Comparison of ENCODE assay signal across 15 cellular contexts in genomic region chr9:129479217-129480011, GRCh38.
DNase-seq lines count a peak whose midpoint lies in the region; ATAC-seq, FAIRE-seq and TF ChIP-seq lines count a peak whose summit lies in the region.
"Had no signal": no experiment of that assay in that cellular context is flagged by ENCODE, and none has a peak within 500 bp of the region (broad histone marks: within the 10 kb centered on the region; RNA-seq: fewer than 3 reads in every experiment).

No MANE protein-coding gene starts in this region.

- no peaks in the 10 kb centered on the region for H3K79me2 ChIP-seq in HepG2 (ENCODE audit: insufficient read depth, low read length)

- no TSS peak for BruUV-seq in HepG2 (replicated peaks; lab: Mats Ljungman, UMichigan)

- peak overlapping the region; percentile 34 for H3K9ac ChIP-seq in HepG2 (ENCODE audit: insufficient read depth, low read depth, low read length)

- H3K27me3 ChIP-seq in HepG2 (ENCODE audit: control insufficient read depth in 1 of 2, insufficient read depth in 2 of 2, low read length in 2 of 2) (no peaks in the 10 kb centered on the region), right lobe of liver (no peaks in the 10 kb centered on the region), esophagus squamous epithelium (no peaks in the 10 kb centered on the region), ovary (no peaks in the 10 kb centered on the region), BE2C (no peaks in the 10 kb centered on the region)
- H3K27me3 ChIP-seq: body of pancreas had no signal

- no peak overlapping the region for H3K27ac ChIP-seq in HepG2 (ENCODE audit: extremely low read length, insufficient read depth, low read length)
- H3K27ac ChIP-seq in right lobe of liver: no peak overlapping the region
- peak overlapping the region in 3 of 4 donors; percentile 97 to 100 (median 98) for H3K27ac ChIP-seq in esophagus squamous epithelium
- peak overlapping the region; percentile 92 to 100 for H3K27ac ChIP-seq in ovary

- H3K36me3 ChIP-seq in HepG2 (replicated peaks in 1 of 2; ENCODE audit: control insufficient read depth in 1 of 2, insufficient read depth in 2 of 2, low read length in 2 of 2) (no peaks in the 10 kb centered on the region), right lobe of liver (no peaks in the 10 kb centered on the region), esophagus squamous epithelium (no peaks in the 10 kb centered on the region), ovary (no peaks in the 10 kb centered on the region), BE2C (no peaks in the 10 kb centered on the region)

- H3K4me2 ChIP-seq in HepG2 (ENCODE audit: low read depth, low read length): peak overlapping the region; percentile 63

- in situ Hi-C loops in HepG2 (cut with HindIII; ENCODE audit: extremely low pct_ligation_motif_present, low pct_unique_long_range_greater_than_20kb): loop anchor here (10.0 kb wide), 1 partner anchor 305 kb away; the partner anchor contains the start of gene IER5L

- TF ChIP-seq CTCF in HepG2 (CRISPR knock-in tag; IDR thresholded peaks at IDR 0.05) (no peak), right lobe of liver (IDR thresholded peaks at IDR 0.05) (no peak), esophagus squamous epithelium (IDR thresholded peaks at IDR 0.05) (no peak), ovary (IDR thresholded peaks at IDR 0.05) (no peak), BE2C (IDR thresholded peaks at IDR 0.05; ENCODE audit: low read depth, low read length) (no peak)

- no peak for TF ChIP-seq EP300 in HepG2 (IDR thresholded peaks at IDR 0.05; ENCODE audit: low read depth in 2 of 2, low read length in 2 of 2)
- no peak for TF ChIP-seq EP300 in HepG2 (CRISPR knock-in tag; IDR thresholded peaks at IDR 0.05; ENCODE audit: borderline replicate concordance)
- no peak for TF ChIP-seq EP300 in ovary (IDR thresholded peaks at IDR 0.05)

- no peak for TF ChIP-seq RAD21 in HepG2 (CRISPR knock-in tag; IDR thresholded peaks at IDR 0.05)

- H3K4me1 ChIP-seq in HepG2 (ENCODE audit: insufficient read depth, low read length): peaks cover 71% of the 10 kb centered on the region
- peaks cover 0 to 21% (median 13%) of the 10 kb centered on the region in 4 donors for H3K4me1 ChIP-seq in right lobe of liver
- H3K4me1 ChIP-seq in esophagus squamous epithelium: peaks cover 25 to 64% (median 38%) of the 10 kb centered on the region in 3 donors
- peaks cover 30% of the 10 kb centered on the region for H3K4me1 ChIP-seq in ovary (ENCODE audit: insufficient read depth)
- peaks cover 34% of the 10 kb centered on the region for H3K4me1 ChIP-seq in BE2C

- intact Hi-C loops in HepG2 (cut with micrococcal nuclease; ENCODE audit: unreplicated experiment) (loop anchor here (5.0 to 10.0 kb wide), 3 partner anchors 72 to 305 kb away; partner anchors contain the start of gene IER5L), right lobe of liver (cut with DNase I) (loop anchor here (10.0 kb wide), 2 partner anchors 145 to 305 kb away; partner anchors contain the start of gene IER5L (in 1 of the 2)), esophagus squamous epithelium (cut with DNase I) (loop anchor here (10.0 kb wide), 1 partner anchor 335 kb away; no protein-coding TSS in a partner anchor), ovary (cut with DNase I) (loop anchor here (5.0 to 10.0 kb wide), 8 partner anchors 65 to 335 kb away; partner anchors contain the start of gene IER5L (in 2 of the 4))

- H3K9me3 ChIP-seq in HepG2 (ENCODE audit: low read length) (no peaks in the 10 kb centered on the region; the same call in 1 of the 2 replicates), right lobe of liver (no peaks in the 10 kb centered on the region), esophagus squamous epithelium (peaks cover 0 to 5% (median 0%) of the 10 kb centered on the region in 3 donors), ovary (no peaks in the 10 kb centered on the region), BE2C (no peaks in the 10 kb centered on the region)
- H3K9me3 ChIP-seq: body of pancreas had no signal

- H2AFZ ChIP-seq in HepG2 (ENCODE audit: low read length): no peak overlapping the region

- H3K4me3 ChIP-seq in HepG2 (replicated peaks in 1 of 3; ENCODE audit: insufficient read depth in 1 of 3, low read depth in 2 of 3, low read length in 3 of 3) (peak overlapping the region in 1 of 3 experiments; percentile 41; a peak in 2 of 6 replicates), right lobe of liver (no peak overlapping the region), esophagus squamous epithelium (no peak overlapping the region), ovary (no peak overlapping the region), BE2C (ENCODE audit: low read depth, low read length) (no peak overlapping the region)
- H3K4me3 ChIP-seq: body of pancreas, skin epidermis had no signal

- DNase-seq in HepG2 (ENCODE audit: low spot score): peak; percentile 49
- no peak for DNase-seq in right lobe of liver
- no peak for DNase-seq in esophagus squamous epithelium (lab: John Stamatoyannopoulos, UW)
- no peak for DNase-seq in ovary
- DNase-seq in occipital lobe (lab: John Stamatoyannopoulos, UW): no peak
- DNase-seq in BE2C: no peak
- DNase-seq in CD1c-positive myeloid dendritic cell (ENCODE audit: extremely low spot score): no peak
- DNase-seq: activated CD4-positive, alpha-beta T cell treated with anti-CD3 and anti-CD28 coated beads for 48 hours; KG1; NCI-H2081 treated with DMSO at 0.1 percent for 48 hours; T-helper 1 cell had no signal

- CTCF ChIA-PET in HepG2 (lab: Yijun Ruan, JAX; ENCODE audit: low intra/inter-chr PET ratio, low total read pairs): no interaction called here

- peak; percentile 72 for ATAC-seq in HepG2
- no peak for ATAC-seq in right lobe of liver
- ATAC-seq in GM19395 (IDR thresholded peaks at IDR 0.05; ENCODE audit: unreplicated experiment): no peak
- ATAC-seq: body of pancreas had no signal

- 27% methylated on average over 14 of the region's 19 CpGs for WGBS in HepG2 (ENCODE audit: low lambda C conversion rate)
- WGBS in right lobe of liver (ENCODE audit: insufficient coverage, low coverage, low lambda C conversion rate, missing lambda C conversion rate): 59% methylated on average over 5 of the region's 19 CpGs
- 66 to 87% methylated on average over 14 of the region's 19 CpGs for WGBS in esophagus squamous epithelium, 2 donors
- 48 to 64% (median 48%) methylated on average over 19 of the region's 19 CpGs for WGBS in ovary, 3 donors

- POLR2A ChIA-PET in HepG2 (lab: Yijun Ruan, JAX): interaction anchor here (0.8 to 1.0 kb wide), 2 partner anchors 36 to 80 kb away, joined by 3 to 4 read pairs; no protein-coding TSS in a partner anchor

- TF ChIP-seq POLR2A in HepG2 (IDR thresholded peaks at IDR 0.05; ENCODE audit: insufficient read depth in 1 of 2, low read depth in 2 of 2, low read length in 2 of 2) (no peak), right lobe of liver (IDR thresholded peaks at IDR 0.05) (no peak), esophagus squamous epithelium (IDR thresholded peaks at IDR 0.05) (no peak), ovary (IDR thresholded peaks at IDR 0.05) (no peak)

- no peaks in the 10 kb centered on the region for H4K20me1 ChIP-seq in HepG2 (ENCODE audit: insufficient read depth, low read length)

- FAIRE-seq in HepG2 (lab: Jason Lieb, UNC): peak; percentile 56
- FAIRE-seq: G401.6 had no signal

TF ChIP-seq in HepG2, 621 proteins besides CTCF, POLR2A, EP300 and RAD21 (continues in another document):
- no peak for TF ChIP-seq PLRG1 (conservative IDR thresholded peaks at IDR 0.05)
- TF ChIP-seq UBTF (CRISPR knock-in tag; IDR thresholded peaks at IDR 0.05): no peak
- TF ChIP-seq ZNF549 (CRISPR knock-in tag; IDR thresholded peaks at IDR 0.05): no peak
- TF ChIP-seq SYNCRIP (IDR thresholded peaks at IDR 0.05; ENCODE audit: insufficient read depth, low read depth, low read length): no peak
- no peak for TF ChIP-seq SMAD1 (CRISPR knock-in tag; IDR thresholded peaks at IDR 0.05; ENCODE audit: borderline replicate concordance, low read depth)
- no peak for TF ChIP-seq ZNF670 (CRISPR knock-in tag; IDR thresholded peaks at IDR 0.05; ENCODE audit: borderline replicate concordance)
- TF ChIP-seq THYN1 (CRISPR knock-in tag; IDR thresholded peaks at IDR 0.05; ENCODE audit: borderline replicate concordance, low read depth): no peak
- 0 out of 2 replicates have a peak, but pooled peaks have one; percentile 5 for TF ChIP-seq ZMYM3 (CRISPR knock-in tag; IDR thresholded peaks at IDR 0.05)
- TF ChIP-seq ARID3A (IDR thresholded peaks at IDR 0.05; ENCODE audit: low read depth, low read length): no peak
- TF ChIP-seq SMARCE1 (IDR thresholded peaks at IDR 0.05; ENCODE audit: borderline replicate concordance): no peak
- TF ChIP-seq GTF2F1 (IDR thresholded peaks at IDR 0.05; ENCODE audit: low read length): no peak
- peak; percentile 30; the same call in 1 of the 2 replicates for TF ChIP-seq CHD4 (IDR thresholded peaks at IDR 0.05; ENCODE audit: borderline replicate concordance, low read length)

Comparison
In these comparisons a context has a peak if more than half of its experiments do, and no peak if none do; other contexts are left out.
1. H3K27ac ChIP-seq: peak in esophagus squamous epithelium (3 of 4) and ovary (2 of 2); none in HepG2 (single experiment) and right lobe of liver (0 of 3).